8 cellular contexts compared by ENCODE assay signal in the genomic region with DNA sequence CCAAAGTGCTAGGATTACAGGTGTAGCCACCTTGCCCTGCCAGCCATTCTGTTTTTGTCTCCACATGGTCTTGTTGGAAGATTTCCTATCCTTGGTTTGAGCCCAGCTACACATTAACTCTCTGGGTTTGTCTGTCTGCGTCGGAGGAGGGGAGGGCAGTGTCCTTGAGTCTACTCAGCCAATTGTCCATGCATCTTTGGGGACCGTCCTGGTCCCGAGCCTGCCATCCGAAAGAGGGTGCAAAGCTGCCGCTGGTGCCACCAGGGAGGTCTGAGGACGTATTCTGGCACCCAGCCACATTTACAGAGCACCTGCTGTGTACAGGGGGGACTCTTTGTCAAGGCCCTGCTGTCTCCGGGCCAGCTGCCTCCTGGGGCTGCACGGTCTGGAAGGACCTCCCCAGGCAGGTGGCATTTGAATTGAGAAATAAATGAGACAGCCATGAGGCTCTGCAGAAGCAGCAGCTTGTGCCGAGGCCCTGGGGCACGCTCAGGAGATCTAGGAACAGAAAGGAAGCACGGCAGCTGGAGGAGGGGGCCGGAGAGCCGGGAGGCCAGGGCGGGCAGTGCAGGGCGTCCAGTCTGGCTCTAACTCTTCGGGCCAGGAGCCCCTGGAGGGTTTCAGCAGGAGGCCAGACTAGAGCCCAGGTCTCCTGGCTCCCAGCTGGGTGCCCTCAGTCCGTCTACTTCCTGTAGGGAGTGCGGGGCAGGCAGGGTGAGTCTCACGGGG. TPM values are rescaled to one million over a fixed set of nuclear protein-coding genes. Genes with fewer than 3 reads are reported as not detected.
DNase-seq lines count a peak whose midpoint lies in the region; ATAC-seq, FAIRE-seq and TF ChIP-seq lines count a peak whose summit lies in the region.

No MANE protein-coding gene starts in this region.

- 66% methylated on average over 18 of the region's 20 CpGs for WGBS in A549 (ENCODE audit: missing lambda C conversion rate)
- WGBS in liver, result 68% methylated on average over 20 of the region's 20 CpGs

- peak overlapping the region; percentile 99 for H3K4me2 ChIP-seq in A549
- no peak overlapping the region for H3K4me2 ChIP-seq in PC-3 (ENCODE audit: low read length)

- TF ChIP-seq POLR2A in A549 (IDR thresholded peaks at IDR 0.05; ENCODE audit: low read length), result no peak

- H3K4me1 Mint-ChIP-seq in T-helper 17 cell, result peaks cover 23% of the 10 kb centered on the region

- POLR2A ChIA-PET in A549 (lab: Yijun Ruan, JAX), result no interaction called here
- POLR2A ChIA-PET in PC-3 (lab: Charles Lee; ENCODE audit: unreplicated experiment), result no interaction called here

- H3K9ac ChIP-seq in liver (ENCODE audit: low read depth in 1 of 2, low read length in 2 of 2) (peak overlapping the region in 1 of 2 donors; percentile 45), PC-3 (ENCODE audit: low read length) (no peak overlapping the region)

- H4K20me1 ChIP-seq in PC-3 (ENCODE audit: low read length), result no peaks in the 10 kb centered on the region

- intact Hi-C loops in PC-3 (cut with micrococcal nuclease), result no loop called here

- peak overlapping the region; percentile 94 for H3K4me3 ChIP-seq in A549
- peak overlapping the region; percentile 97 for H3K4me3 ChIP-seq in GM12875 (ENCODE audit: low read depth, low read length)
- peak overlapping the region in 2 of 3 donors; percentile 44 to 57 for H3K4me3 ChIP-seq in liver (ENCODE audit: low read depth in 1 of 3, low read length in 3 of 3)
- no peak overlapping the region for H3K4me3 ChIP-seq in PC-3 (ENCODE audit: low read length)

- TF ChIP-seq CTCF in A549 (IDR thresholded peaks at IDR 0.05) (no peak), GM12875 (IDR thresholded peaks at IDR 0.05; ENCODE audit: borderline replicate concordance, insufficient read depth, low read depth, low read length) (no peak), liver (IDR thresholded peaks at IDR 0.05; ENCODE audit: low read depth, low read length, missing input control) (no peak), PC-3 (conservative IDR thresholded peaks at IDR 0.05; ENCODE audit: low read depth, low read length) (no peak)

- CTCF ChIA-PET in A549 (lab: Yijun Ruan, JAX) (interaction anchor here (1.0 to 2.0 kb wide), 4 partner anchors 10 to 89 kb away, joined by 3 to 7 read pairs (median 4); no protein-coding TSS in a partner anchor), PC-3 (lab: Charles Lee) (no interaction called here)

- H3K27ac Mint-ChIP-seq in T-helper 17 cell, result peak overlapping the region; percentile 89

- FAIRE-seq in A549 (lab: Jason Lieb, UNC), result no peak
- no peak for FAIRE-seq in HTR-8/SVneo (lab: Jason Lieb, UNC)

- H3K27me3 Mint-ChIP-seq in T-helper 17 cell, result no peaks in the 10 kb centered on the region

- H3K9me3 ChIP-seq in A549, result no peaks in the 10 kb centered on the region
- no peaks in the 10 kb centered on the region for H3K9me3 ChIP-seq in T-helper 17 cell (ENCODE audit: control insufficient read depth, low read length, poor library complexity, severe bottlenecking)
- H3K9me3 ChIP-seq in liver (ENCODE audit: control insufficient read depth in 4 of 4, low read length in 3 of 4), result no peaks in the 10 kb centered on the region
- no peaks in the 10 kb centered on the region for H3K9me3 ChIP-seq in PC-3 (ENCODE audit: low read length)

- H3K27ac ChIP-seq in A549 (peak overlapping the region; percentile 89 to 93; a peak in 3 of 6 replicates), liver (ENCODE audit: low read depth in 1 of 2, low read length in 2 of 2) (peak overlapping the region; percentile 80 to 82), PC-3 (ENCODE audit: low read length) (no peak overlapping the region)

- H3F3A ChIP-seq in PC-3 (ENCODE audit: low read length, unreplicated experiment), result no peaks in the 10 kb centered on the region

- no peak for TF ChIP-seq RAD21 in A549 (conservative IDR thresholded peaks at IDR 0.05 in 1 of 2, IDR thresholded peaks at IDR 0.05 in 1 of 2)
- TF ChIP-seq RAD21 in liver (IDR thresholded peaks at IDR 0.05), result no peak

- H2AFZ ChIP-seq in PC-3 (ENCODE audit: low read length), result no peak overlapping the region

- H3K36me3 Mint-ChIP-seq in T-helper 17 cell (ENCODE audit: low read depth), result no peaks in the 10 kb centered on the region

- H3K27me3 ChIP-seq in liver (ENCODE audit: control insufficient read depth in 4 of 4, insufficient read depth in 4 of 4, low read length in 3 of 4) (no peaks in the 10 kb centered on the region), PC-3 (ENCODE audit: low read length) (no peaks in the 10 kb centered on the region)

- H3K4me3 Mint-ChIP-seq in T-helper 17 cell, result peak overlapping the region; percentile 92

- no peaks in the 10 kb centered on the region for H3K79me2 ChIP-seq in PC-3 (ENCODE audit: low read length)

- ATAC-seq in A549 (peak in 1 of 2 experiments; percentile 6; a peak in 1 of 6 replicates), T-helper 17 cell (no peak), PC-3 (no peak)

- no TSS peak for BruUV-seq in PC-3 (replicated peaks; lab: Mats Ljungman, UMichigan)

- no peaks in the 10 kb centered on the region for H3K9me2 ChIP-seq in PC-3 (replicated peaks; ENCODE audit: low read length)

- H3K36me3 ChIP-seq in liver (ENCODE audit: control insufficient read depth in 4 of 4, insufficient read depth in 3 of 4, low read depth in 1 of 4, low read length in 3 of 4), result peaks cover 3 to 14% (median 11%) of the 10 kb centered on the region in 4 donors
- H3K36me3 ChIP-seq in PC-3 (ENCODE audit: low read depth, low read length), result no peaks in the 10 kb centered on the region

- H3K4me1 ChIP-seq in A549 (peaks cover 21% of the 10 kb centered on the region), liver (ENCODE audit: control insufficient read depth in 4 of 4, insufficient read depth in 4 of 4, low read length in 3 of 4) (peaks cover 0 to 11% (median 3%) of the 10 kb centered on the region in 4 donors), PC-3 (ENCODE audit: insufficient read depth, low read length) (no peaks in the 10 kb centered on the region)

- DNase-seq in A549 (ENCODE audit: low read depth in 1 of 2, low spot score in 1 of 2) (no peak), T-helper 17 cell (no peak), DMS79 (lab: John Stamatoyannopoulos, UW) (no peak), NCI-H187 (lab: John Stamatoyannopoulos, UW) (no peak), HTR-8/SVneo (ENCODE audit: insufficient read length, low spot score) (no peak), PC-3 (no peak)

- no peak for TF ChIP-seq EP300 in A549 (IDR thresholded peaks at IDR 0.05)

TF ChIP-seq in A549, 52 proteins besides CTCF, POLR2A, EP300 and RAD21 (continues in another document):
- no peak for TF ChIP-seq GATA3 (IDR thresholded peaks at IDR 0.05; ENCODE audit: borderline replicate concordance)
- TF ChIP-seq ZSCAN20 (CRISPR knock-in tag; IDR thresholded peaks at IDR 0.05), result no peak
- TF ChIP-seq EHMT2 (IDR thresholded peaks at IDR 0.05; ENCODE audit: low read depth), result no peak

RNA-seq across cellular contexts. Expression of a gene that starts 1.5 kb away (rescaled TPM):
- polyA plus RNA-seq in A549 (2011; rRNA removed), result 69.1 and 75.7 TPM in 2 replicates
- polyA plus RNA-seq in A549 (2012; cell fraction: cytosol; rRNA removed), result 333 and 385 TPM in 2 replicates
- polyA plus RNA-seq in A549 (2012; cell fraction: nucleus; rRNA removed), result 412 and 442 TPM in 2 replicates
- polyA plus RNA-seq in A549 (2017; fragmentation: RNase III; extraction: RNeasy Plus Mini Kit Qiagen cat#74134 plus additional on column Dnase treatment), result 160 to 185 TPM (median 175 TPM) in 3 replicates
- polyA minus RNA-seq in A549 (2011; rRNA and poly(A)+ RNA removed), result 46.7 and 51.4 TPM in 2 replicates
- total RNA-seq in T-helper 17 cell, result 100 to 1,000 TPM; 346 to 383 TPM
- total RNA-seq in liver, result 100 to 1,000 TPM in 1 of 2 donors, 10 to 100 TPM in 1; 45.8 to 217 TPM
- polyA plus RNA-seq in liver, result 10 to 100 TPM; 39.0 to 59.5 TPM
- not detected in 2 replicates for total RNA-seq in PC-3 (2014; rRNA removed)

RNA-seq across cellular contexts. Expression of a gene that starts 11.0 kb away (rescaled TPM):
- polyA plus RNA-seq in A549 (2011; rRNA removed) (not detected in 2 replicates), A549 (2017; fragmentation: RNase III; extraction: RNeasy Plus Mini Kit Qiagen cat#74134 plus additional on column Dnase treatment) (not detected in 3 replicates), liver (not detected)
- polyA plus RNA-seq in A549 (2012; cell fraction: cytosol; rRNA removed), result 0.06 and 0.09 TPM in 2 replicates
- polyA plus RNA-seq in A549 (2012; cell fraction: nucleus; rRNA removed), result 0.71 and 0.95 TPM in 2 replicates
- polyA minus RNA-seq in A549 (2011; rRNA and poly(A)+ RNA removed), result 0.24 TPM in 1 of 2 replicates, not detected in the other
- total RNA-seq in T-helper 17 cell (under 1 TPM; 0.65 to 0.86 TPM), liver (not detected), PC-3 (2014; rRNA removed) (not detected in 2 replicates)

RNA-seq across cellular contexts. Expression of a gene that starts 13.5 kb away (rescaled TPM):
- polyA plus RNA-seq in A549 (2011; rRNA removed) (5.8 and 6.4 TPM in 2 replicates), A549 (2017; fragmentation: RNase III; extraction: RNeasy Plus Mini Kit Qiagen cat#74134 plus additional on column Dnase treatment) (28.6 to 43.1 TPM (median 39.0 TPM) in 3 replicates), liver (10 to 100 TPM; 21.7 to 76.0 TPM)
- 20.6 and 26.3 TPM in 2 replicates for polyA plus RNA-seq in A549 (2012; cell fraction: cytosol; rRNA removed)
- 62.1 and 76.2 TPM in 2 replicates for polyA plus RNA-seq in A549 (2012; cell fraction: nucleus; rRNA removed)
- polyA minus RNA-seq in A549 (2011; rRNA and poly(A)+ RNA removed), result 4.6 and 8.2 TPM in 2 replicates
- total RNA-seq in T-helper 17 cell (10 to 100 TPM; 40.4 to 72.8 TPM), liver (10 to 100 TPM; 73.4 to 99.2 TPM), PC-3 (2014; rRNA removed) (38.3 and 48.9 TPM in 2 replicates)

RNA-seq across cellular contexts. Expression of a gene that starts 36.9 kb away (rescaled TPM):
- polyA plus RNA-seq in A549 (2011; rRNA removed), result not detected in 2 replicates
- polyA plus RNA-seq in A549 (2012; cell fraction: cytosol; rRNA removed), result 0.05 TPM in 1 of 2 replicates, not detected in the other
- 0.07 TPM in 1 of 2 replicates, not detected in the other for polyA plus RNA-seq in A549 (2012; cell fraction: nucleus; rRNA removed)
- 0.05 to 0.08 TPM in 2 of 3 replicates, not detected in the other for polyA plus RNA-seq in A549 (2017; fragmentation: RNase III; extraction: RNeasy Plus Mini Kit Qiagen cat#74134 plus additional on column Dnase treatment)
- polyA minus RNA-seq in A549 (2011; rRNA and poly(A)+ RNA removed), result not detected in 2 replicates
- 10 to 100 TPM in 1 of 2 donors, 1 to 10 TPM in 1; 7.7 to 10.2 TPM for total RNA-seq in T-helper 17 cell
- total RNA-seq in liver, result under 1 TPM; 0.05 to 0.17 TPM
- polyA plus RNA-seq in liver, result under 1 TPM; 0.24 to 0.48 TPM
- total RNA-seq in PC-3 (2014; rRNA removed), result 0.22 and 0.46 TPM in 2 replicates

RNA-seq across cellular contexts. Expression of a gene that starts 56.8 kb away (rescaled TPM):
- 7.9 and 9.4 TPM in 2 replicates for polyA plus RNA-seq in A549 (2011; rRNA removed)
- polyA plus RNA-seq in A549 (2012; cell fraction: cytosol; rRNA removed), result 21.5 and 29.0 TPM in 2 replicates
- polyA plus RNA-seq in A549 (2012; cell fraction: nucleus; rRNA removed), result 51.0 and 68.4 TPM in 2 replicates
- polyA plus RNA-seq in A549 (2017; fragmentation: RNase III; extraction: RNeasy Plus Mini Kit Qiagen cat#74134 plus additional on column Dnase treatment), result 10.4 to 11.6 TPM (median 11.6 TPM) in 3 replicates
- polyA minus RNA-seq in A549 (2011; rRNA and poly(A)+ RNA removed), result 9.8 and 16.2 TPM in 2 replicates
- 100 to 1,000 TPM; 235 to 398 TPM for total RNA-seq in T-helper 17 cell
- 1 to 10 TPM; 7.9 to 9.1 TPM for total RNA-seq in liver
- 1 to 10 TPM; 6.5 to 7.3 TPM for polyA plus RNA-seq in liver
- total RNA-seq in PC-3 (2014; rRNA removed), result 25.2 and 28.8 TPM in 2 replicates

Comparison
In these comparisons a context has a peak if more than half of its experiments do, and no peak if none do; other contexts are left out.
1. RNA of a gene that starts 1.5 kb away (total RNA-seq): 346 to 383 TPM in T-helper 17 cell and 45.8 to 217 TPM in liver; not detected in PC-3; every median in the first group is over 10 times any median in the second.